Comparison of ENCODE assay signal across 11 cellular contexts in genomic region chr13:30676672-30677071, GRCh38. TPM values are rescaled to one million over a fixed set of nuclear protein-coding genes. Genes with fewer than 3 reads are reported as not detected.
DNase-seq lines count a peak whose midpoint lies in the region; FAIRE-seq and TF ChIP-seq lines count a peak whose summit lies in the region.
"Had no signal": no experiment of that assay in that cellular context is flagged by ENCODE, and none has a peak within 500 bp of the region (broad histone marks: within the 10 kb centered on the region; RNA-seq: fewer than 3 reads in every experiment).

No MANE protein-coding gene starts in this region.

- no peak overlapping the region for H3K27ac ChIP-seq in thyroid gland

- no peaks in the 10 kb centered on the region for H3K36me3 ChIP-seq in thyroid gland

- 68 to 80% methylated on average over 3 of the region's 3 CpGs for WGBS in thyroid gland, 2 donors

- H3K4me3 ChIP-seq in thyroid gland (replicated peaks in 1 of 3), result no peak overlapping the region

- TF ChIP-seq POLR2A in H54 (IDR thresholded peaks at IDR 0.05; ENCODE audit: low read depth, low read length) (no peak), thyroid gland (IDR thresholded peaks at IDR 0.05) (no peak)

- H3K27me3 ChIP-seq in thyroid gland, result no peaks in the 10 kb centered on the region

- TF ChIP-seq CTCF in AG09319 (IDR thresholded peaks at IDR 0.05; ENCODE audit: low read depth, low read length), result peak; percentile 23
- peak in 2 of 6 experiments; percentile 8 to 17 for TF ChIP-seq CTCF in thyroid gland (IDR thresholded peaks at IDR 0.05)

- intact Hi-C loops in thyroid gland (cut with DNase I), result loop anchor here (10.0 kb wide), 1 partner anchor 128 kb away; no protein-coding TSS in a partner anchor

- H3K4me1 ChIP-seq in thyroid gland, result no peaks in the 10 kb centered on the region

- DNase-seq in AG09319 (ENCODE audit: extremely low read depth, low read depth), result no peak
- peak; percentile 11 for DNase-seq in H54 (ENCODE audit: insufficient read length, low spot score)
- DNase-seq in SK-MEL-5 (ENCODE audit: low read depth, low spot score), result peak; percentile 59
- DNase-seq in iris pigment epithelial cell (ENCODE audit: low read depth), result peak; percentile 47
- no peak for DNase-seq in iPS-NIHi11 (ENCODE audit: low spot score)
- DNase-seq in stimulated activated CD4-positive, alpha-beta T cell treated with anti-CD3 and anti-CD28 coated beads, Interleukin-4, amount 100 ng/mL, for 24 hours, result no peak
- no peak for DNase-seq in thyroid gland
- DNase-seq in MV-4-11 (lab: John Stamatoyannopoulos, UW), result no peak
- DNase-seq: activated gamma-delta T cell treated with Interleukin-2 at 50 U/mL for 16 hours, NCI-H2107, retina had no signal

- no peak for FAIRE-seq in H54 (lab: Jason Lieb, UNC)

- H3K9me3 ChIP-seq in thyroid gland, result no peaks in the 10 kb centered on the region

- in situ Hi-C loops in SK-MEL-5 (cut with HindIII; ENCODE audit: low pct_unique_long_range_greater_than_20kb, low sequenced_read_pairs), result no loop called here

RNA-seq across cellular contexts. Expression of gene ALOX5AP, which starts 58.7 kb away (rescaled TPM):
- total RNA-seq in SK-MEL-5 (2014; rRNA removed; shearing (Covaris generic)), result 0.24 TPM in 1 of 2 replicates, not detected in the other
- not detected in 2 replicates for polyA plus RNA-seq in SK-MEL-5 (2015; cell fraction: cytosol; rRNA removed)
- polyA plus RNA-seq in SK-MEL-5 (2015; cell fraction: nucleus; rRNA removed), result not detected in 2 replicates
- 10 to 100 TPM in 1 of 4 donors, 1 to 10 TPM in 3; 3.6 to 13.4 (median 6.1) TPM for total RNA-seq in thyroid gland

RNA-seq across cellular contexts. Expression of gene USPL1, which starts 59.0 kb away (rescaled TPM):
- 19.6 and 20.2 TPM in 2 replicates for total RNA-seq in SK-MEL-5 (2014; rRNA removed; shearing (Covaris generic))
- polyA plus RNA-seq in SK-MEL-5 (2015; cell fraction: cytosol; rRNA removed), result 13.5 and 16.9 TPM in 2 replicates
- 89.0 and 90.2 TPM in 2 replicates for polyA plus RNA-seq in SK-MEL-5 (2015; cell fraction: nucleus; rRNA removed)
- 10 to 100 TPM; 23.6 to 31.0 (median 27.5) TPM for total RNA-seq in thyroid gland

Comparison
In these comparisons a context has a peak if more than half of its experiments do, and no peak if none do; other contexts are left out.
1. DNase-seq: peak in H54 (single experiment), SK-MEL-5 (single experiment) and iris pigment epithelial cell (single experiment); none in AG09319 (single experiment), iPS-NIHi11 (single experiment), stimulated activated CD4-positive, alpha-beta T cell treated with anti-CD3 and anti-CD28 coated beads, Interleukin-4, amount 100 ng/mL, for 24 hours (single experiment), thyroid gland (0 of 2) and MV-4-11 (single experiment).